In the genomic region with DNA sequence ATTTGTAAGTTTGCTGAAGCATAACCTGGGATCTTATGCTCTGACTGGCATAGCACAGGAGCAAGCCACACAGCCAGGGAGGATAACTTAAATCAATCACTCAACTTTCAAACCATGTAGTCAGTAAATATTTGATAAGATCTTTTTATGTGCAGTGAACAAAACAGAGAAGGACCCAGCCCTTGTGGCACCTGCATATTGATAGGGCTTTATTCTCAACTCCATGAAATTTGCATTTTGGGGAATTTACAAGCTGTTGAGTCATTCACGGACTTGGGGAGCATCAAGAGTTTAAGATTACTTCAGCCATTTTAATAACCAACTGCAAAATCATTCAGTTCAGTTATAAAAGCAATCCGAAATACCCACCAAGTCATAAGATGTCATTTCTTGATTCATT, we compare ENCODE assay signal across 18 cellular contexts.
DNase-seq lines count a peak whose midpoint lies in the region; ATAC-seq lines count a peak whose summit lies in the region.
"Had no signal": no experiment of that assay in that cellular context is flagged by ENCODE, and none has a peak within 500 bp of the region (broad histone marks: within the 10 kb centered on the region; RNA-seq: fewer than 3 reads in every experiment).

No MANE protein-coding gene starts in this region.

- peak; percentile 19 for DNase-seq in COLO668 (lab: John Stamatoyannopoulos, UW; ENCODE audit: unreplicated experiment)
- peak; percentile 24 for DNase-seq in NCI-H526 treated with DMSO at 0.1 percent for 48 hours (lab: John Stamatoyannopoulos, UW)
- no peak for DNase-seq in NCI-H1105 treated with DMSO at 0.1 percent for 48 hours (lab: John Stamatoyannopoulos, UW)
- no peak for DNase-seq in activated CD4-positive, alpha-beta T cell treated with anti-CD3 and anti-CD28 coated beads for 4 hours
- DNase-seq: ACHN; AML-193; BE2C; CD4-positive, alpha-beta T cell; CD8-positive, alpha-beta memory T cell; COR-L47; DMS153; DND-41; H9 had no signal

- peak; percentile 51 for ATAC-seq in HG03432 (IDR thresholded peaks at IDR 0.05; ENCODE audit: unreplicated experiment)
- no peak for ATAC-seq in GM19035 (IDR thresholded peaks at IDR 0.05; ENCODE audit: unreplicated experiment)
- ATAC-seq in GM18861 (IDR thresholded peaks at IDR 0.05; ENCODE audit: unreplicated experiment), result no peak
- ATAC-seq: GM23338, HCT116 had no signal

Comparison
In these comparisons a context has a peak if more than half of its experiments do, and no peak if none do; other contexts are left out.
1. DNase-seq: peak in COLO668 (single experiment) and NCI-H526 treated with DMSO at 0.1 percent for 48 hours (single experiment); none in NCI-H1105 treated with DMSO at 0.1 percent for 48 hours (single experiment) and activated CD4-positive, alpha-beta T cell treated with anti-CD3 and anti-CD28 coated beads for 4 hours (0 of 2).